In genomic region chr3:66561374-66561773, GRCh38 we compare ENCODE assay signal across 32 cellular contexts.
DNase-seq lines count a peak whose midpoint lies in the region; ATAC-seq, FAIRE-seq and TF ChIP-seq lines count a peak whose summit lies in the region.
"Had no signal": no experiment of that assay in that cellular context is flagged by ENCODE, and none has a peak within 500 bp of the region (broad histone marks: within the 10 kb centered on the region; RNA-seq: fewer than 3 reads in every experiment).

No MANE protein-coding gene starts in this region.

- no peak for DNase-seq in activated naive CD4-positive, alpha-beta T cell treated with anti-CD3 and anti-CD28 coated beads, Interleukin-2, amount 50 U/mL, for 72 hours (ENCODE audit: low spot score in 2 of 2)
- no peak for DNase-seq in activated naive CD4-positive, alpha-beta T cell treated with anti-CD3 and anti-CD28 coated beads, Interleukin-2, amount 10 ng/mL, durations not matched to agents 7 days and 5 days
- DNase-seq in bronchial epithelial cell (ENCODE audit: low read depth) (peak; percentile 40), kidney tubule cell (ENCODE audit: low spot score) (peak; percentile 11), DMS114 treated with DMSO at 0.1 percent for 48 hours (lab: John Stamatoyannopoulos, UW; ENCODE audit: unreplicated experiment) (no peak), NCI-H2107 (lab: John Stamatoyannopoulos, UW) (no peak)
- DNase-seq: activated CD4-positive, alpha-beta T cell treated with anti-CD3 and anti-CD28 coated beads, Interleukin-2, amount 50 U/mL, for 4 hours; activated naive CD8-positive, alpha-beta T cell treated with anti-CD3 and anti-CD28 coated beads for 36 hours; CD4-positive, alpha-beta memory T cell; central memory CD4-positive, alpha-beta T cell; cortex of kidney; effector memory CD8-positive, alpha-beta T cell; erythroblast; hippocampal formation; left cardiac atrium; mucosa of descending colon; natural killer cell; NCI-H1092; NCI-H1694; nucleus accumbens; RPMI8226; stimulated activated CD4-positive, alpha-beta T cell treated with anti-CD3 and anti-CD28 coated beads, Interleukin-15, amount 100 ng/mL, for 24 hours; stimulated activated naive B cell treated with anti-CD40 and anti-IgM and Interleukin-4, amounts not matched to agents 10 μg/mL and 1 μg/mL and 100 μg/mL, for 72 hours; T-cell had no signal

- no peaks in the 10 kb centered on the region for H3K36me3 ChIP-seq in bronchial epithelial cell (ENCODE audit: control insufficient read depth, insufficient read depth, low read length)
- H3K36me3 ChIP-seq: gastroesophageal sphincter, SJSA1 had no signal

- no peak overlapping the region for H3K27ac Mint-ChIP-seq in activated naive CD4-positive, alpha-beta T cell treated with anti-CD3 and anti-CD28 coated beads, Interleukin-2, amount 50 U/mL, for 72 hours
- no peak overlapping the region for H3K27ac Mint-ChIP-seq in activated naive CD4-positive, alpha-beta T cell treated with anti-CD3 and anti-CD28 coated beads, Interleukin-2, amount 10 ng/mL, durations not matched to agents 7 days and 5 days
- H3K27ac Mint-ChIP-seq: activated naive CD8-positive, alpha-beta T cell treated with anti-CD3 and anti-CD28 coated beads for 36 hours; activated T-helper 2 cell treated with anti-CD3 and anti-CD28 coated beads, Interferon-gamma antibody, Interleukin-2, Interleukin-4, amounts not matched to agents 10 μg/mL and 5 μg/mL and 100 μg/mL, durations not matched to agents 14 hours and 24 hours and 36 hours; CD4-positive, alpha-beta memory T cell; effector memory CD8-positive, alpha-beta T cell; natural killer cell; stimulated activated naive B cell treated with anti-CD40 and anti-IgM and Interleukin-4, amounts not matched to agents 10 μg/mL and 1 μg/mL and 100 μg/mL, for 72 hours; T-cell; WTC11 had no signal

- peaks cover 7 to 10% of the 10 kb centered on the region in 2 donors for H3K9me3 Mint-ChIP-seq in activated naive CD4-positive, alpha-beta T cell treated with anti-CD3 and anti-CD28 coated beads, Interleukin-2, amount 50 U/mL, for 72 hours
- peaks cover 14% of the 10 kb centered on the region for H3K9me3 Mint-ChIP-seq in activated naive CD4-positive, alpha-beta T cell treated with anti-CD3 and anti-CD28 coated beads, Interleukin-2, amount 10 ng/mL, durations not matched to agents 7 days and 5 days
- H3K9me3 Mint-ChIP-seq: effector memory CD8-positive, alpha-beta T cell; natural killer cell had no signal

- no peak for FAIRE-seq in bronchial epithelial cell (lab: Jason Lieb, UNC)
- FAIRE-seq: H54, K562 had no signal

- H3K4me1 Mint-ChIP-seq in activated naive CD4-positive, alpha-beta T cell treated with anti-CD3 and anti-CD28 coated beads, Interleukin-2, amount 10 ng/mL, durations not matched to agents 7 days and 5 days: no peaks in the 10 kb centered on the region
- H3K4me1 Mint-ChIP-seq: activated naive CD8-positive, alpha-beta T cell treated with anti-CD3 and anti-CD28 coated beads for 36 hours; CD4-positive, alpha-beta memory T cell; natural killer cell; stimulated activated naive B cell treated with anti-CD40 and anti-IgM and Interleukin-4, amounts not matched to agents 10 μg/mL and 1 μg/mL and 100 μg/mL, for 72 hours; T-cell; WTC11 had no signal

- ATAC-seq in activated naive CD4-positive, alpha-beta T cell treated with anti-CD3 and anti-CD28 coated beads, Interleukin-2, amount 50 U/mL, for 72 hours: peak; percentile 82 to 90
- ATAC-seq in GM18868 (IDR thresholded peaks at IDR 0.05; ENCODE audit: unreplicated experiment): no peak
- ATAC-seq: effector memory CD8-positive, alpha-beta T cell; gastroesophageal sphincter; K562; left cardiac atrium; mucosa of descending colon; natural killer cell; stimulated activated naive B cell treated with anti-CD40 and anti-IgM and Interleukin-4, amounts not matched to agents 10 μg/mL and 1 μg/mL and 100 μg/mL, for 72 hours; T-cell; WTC11 had no signal

- H3K4me3 Mint-ChIP-seq in activated naive CD4-positive, alpha-beta T cell treated with anti-CD3 and anti-CD28 coated beads, Interleukin-2, amount 10 ng/mL, durations not matched to agents 7 days and 5 days: no peak overlapping the region
- H3K4me3 Mint-ChIP-seq: activated naive CD8-positive, alpha-beta T cell treated with anti-CD3 and anti-CD28 coated beads for 36 hours; CD4-positive, alpha-beta memory T cell; effector memory CD8-positive, alpha-beta T cell; natural killer cell; stimulated activated naive B cell treated with anti-CD40 and anti-IgM and Interleukin-4, amounts not matched to agents 10 μg/mL and 1 μg/mL and 100 μg/mL, for 72 hours; T-cell; WTC11 had no signal

- no peaks in the 10 kb centered on the region for H3K27me3 ChIP-seq in bronchial epithelial cell (ENCODE audit: control insufficient read depth, insufficient read depth, low read length)
- H3K27me3 ChIP-seq: gastroesophageal sphincter, SJSA1 had no signal

- CTCF ChIA-PET in activated naive CD4-positive, alpha-beta T cell treated with anti-CD3 and anti-CD28 coated beads, Interleukin-2, amount 10 ng/mL, durations not matched to agents 7 days and 5 days (lab: Charles Lee): interaction anchor here (0.9 kb wide), 1 partner anchor 10 kb away, joined by 3 read pairs; no protein-coding TSS in a partner anchor

- no peak for TF ChIP-seq CTCF in bronchial epithelial cell (IDR thresholded peaks at IDR 0.05; ENCODE audit: insufficient read depth, low read length, severe bottlenecking)

- H3K36me3 Mint-ChIP-seq in activated naive CD4-positive, alpha-beta T cell treated with anti-CD3 and anti-CD28 coated beads, Interleukin-2, amount 50 U/mL, for 72 hours: peaks cover 11 to 12% of the 10 kb centered on the region in 2 donors
- peaks cover 3% of the 10 kb centered on the region for H3K36me3 Mint-ChIP-seq in activated naive CD4-positive, alpha-beta T cell treated with anti-CD3 and anti-CD28 coated beads, Interleukin-2, amount 10 ng/mL, durations not matched to agents 7 days and 5 days
- H3K36me3 Mint-ChIP-seq: activated naive CD8-positive, alpha-beta T cell treated with anti-CD3 and anti-CD28 coated beads for 36 hours; CD4-positive, alpha-beta memory T cell; natural killer cell; T-cell had no signal

- H3K4me3 ChIP-seq in bronchial epithelial cell (ENCODE audit: low read depth, low read length): no peak overlapping the region
- H3K4me3 ChIP-seq: gastroesophageal sphincter, K562, lung, mucosa of descending colon, SJSA1 had no signal

- peaks cover 8% of the 10 kb centered on the region for H3K27me3 Mint-ChIP-seq in activated naive CD4-positive, alpha-beta T cell treated with anti-CD3 and anti-CD28 coated beads, Interleukin-2, amount 10 ng/mL, durations not matched to agents 7 days and 5 days
- H3K27me3 Mint-ChIP-seq: activated naive CD8-positive, alpha-beta T cell treated with anti-CD3 and anti-CD28 coated beads for 36 hours; CD4-positive, alpha-beta memory T cell; T-cell had no signal

Comparison
In these comparisons a context has a peak if more than half of its experiments do, and no peak if none do; other contexts are left out.
1. DNase-seq: peak in bronchial epithelial cell (single experiment) and kidney tubule cell (single experiment); none in activated naive CD4-positive, alpha-beta T cell treated with anti-CD3 and anti-CD28 coated beads, Interleukin-2, amount 50 U/mL, for 72 hours (0 of 2), activated naive CD4-positive, alpha-beta T cell treated with anti-CD3 and anti-CD28 coated beads, Interleukin-2, amount 10 ng/mL, durations not matched to agents 7 days and 5 days (single experiment), DMS114 treated with DMSO at 0.1 percent for 48 hours (single experiment) and NCI-H2107 (single experiment).